Comparison of ENCODE assay signal across 9 cellular contexts in the genomic region with DNA sequence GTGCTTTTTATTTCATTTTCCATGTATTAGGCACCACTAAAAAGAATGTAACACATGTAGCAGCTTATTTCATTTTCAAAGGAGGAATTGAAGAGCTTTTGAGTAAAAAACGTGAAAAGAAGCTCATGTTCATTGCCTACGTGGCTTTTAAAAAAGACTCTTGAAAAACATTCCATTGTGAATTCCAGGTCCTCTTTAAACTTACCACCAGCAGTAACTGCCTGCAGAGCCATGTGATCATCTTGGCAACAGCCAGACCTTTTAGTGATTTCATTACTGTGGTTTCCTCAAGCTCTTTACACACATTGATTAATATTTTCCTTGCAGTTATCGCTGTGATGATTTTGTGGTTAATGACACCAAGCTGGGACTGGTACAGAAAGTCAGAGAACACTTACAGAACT. TPM values are rescaled to one million over a fixed set of nuclear protein-coding genes. Genes with fewer than 3 reads are reported as not detected.
DNase-seq lines count a peak whose midpoint lies in the region; ATAC-seq and TF ChIP-seq lines count a peak whose summit lies in the region.
"Had no signal": no experiment of that assay in that cellular context is flagged by ENCODE, and none has a peak within 500 bp of the region (broad histone marks: within the 10 kb centered on the region; RNA-seq: fewer than 3 reads in every experiment).

No MANE protein-coding gene starts in this region.

- no peaks in the 10 kb centered on the region for H3K27me3 Mint-ChIP-seq in endodermal cell (ENCODE audit: insufficient read depth)

- H3K27ac ChIP-seq in endodermal cell (ENCODE audit: low read depth, low read length), result peak overlapping the region; percentile 69
- H3K27ac ChIP-seq: ovary had no signal

- H3K36me3 Mint-ChIP-seq in endodermal cell (ENCODE audit: low read depth), result peaks cover 28% of the 10 kb centered on the region

- TF ChIP-seq CTCF in endodermal cell (conservative IDR thresholded peaks at IDR 0.05), result no peak

- H3K27me3 ChIP-seq in endodermal cell (ENCODE audit: control insufficient read depth, insufficient read depth, low read length, poor library complexity, severe bottlenecking) (no peaks in the 10 kb centered on the region), mucosa of stomach (ENCODE audit: control insufficient read depth, insufficient read depth, low read length) (no peaks in the 10 kb centered on the region)
- H3K27me3 ChIP-seq: ovary had no signal

- 36 to 47% methylated on average over 3 of the region's 3 CpGs for WGBS in endodermal cell (ENCODE audit: insufficient coverage in 1 of 2, insufficient read length in 1 of 2), 2 experiments

- DNase-seq in ELF-1 (ENCODE audit: low read depth, low spot score), result peak; percentile 21
- peak; percentile 98 for DNase-seq in NCI-H226
- no peak for DNase-seq in endodermal cell
- no peak for DNase-seq in activated CD8-positive, alpha-beta memory T cell treated with anti-CD3 and anti-CD28 coated beads, Interleukin-2, amount 50 U/mL, for 4 hours
- no peak for DNase-seq in T-helper 9 cell
- no peak for DNase-seq in CD1c-positive myeloid dendritic cell (ENCODE audit: extremely low spot score)

- no peaks in the 10 kb centered on the region for H3K9me3 ChIP-seq in endodermal cell (ENCODE audit: control insufficient read depth, low read length)
- H3K9me3 ChIP-seq in mucosa of stomach (ENCODE audit: control insufficient read depth, low read length), result no peaks in the 10 kb centered on the region
- H3K9me3 ChIP-seq: ovary had no signal

- peaks cover 54% of the 10 kb centered on the region for H3K36me3 ChIP-seq in endodermal cell (ENCODE audit: control insufficient read depth, insufficient read depth, low read length)
- peaks cover 3% of the 10 kb centered on the region for H3K36me3 ChIP-seq in mucosa of stomach (ENCODE audit: control insufficient read depth, insufficient read depth, low read length)
- H3K36me3 ChIP-seq: ovary had no signal

- H3K9ac ChIP-seq in endodermal cell (ENCODE audit: extremely low read depth, low read length, poor library complexity, severe bottlenecking) (peak overlapping the region; percentile 22), mucosa of stomach (ENCODE audit: low read length) (peak overlapping the region; percentile 11)

- no peaks in the 10 kb centered on the region for H3K9me3 Mint-ChIP-seq in endodermal cell

- H3K4me3 ChIP-seq in endodermal cell (ENCODE audit: low read length), result no peak overlapping the region
- no peak overlapping the region for H3K4me3 ChIP-seq in mucosa of stomach (ENCODE audit: low read length)
- H3K4me3 ChIP-seq: ovary had no signal

- peaks cover 17% of the 10 kb centered on the region for H3K4me1 Mint-ChIP-seq in endodermal cell

- ATAC-seq in HG02759 (IDR thresholded peaks at IDR 0.05; ENCODE audit: unreplicated experiment), result no peak

- no peaks in the 10 kb centered on the region for H3K4me1 ChIP-seq in endodermal cell (ENCODE audit: control insufficient read depth, insufficient read depth, low read length)
- H3K4me1 ChIP-seq in mucosa of stomach (ENCODE audit: control insufficient read depth, insufficient read depth, low read length), result peaks cover 11% of the 10 kb centered on the region

- peak overlapping the region; percentile 73 for H3K27ac Mint-ChIP-seq in endodermal cell

- H3K4me3 Mint-ChIP-seq in endodermal cell, result no peak overlapping the region

RNA-seq across cellular contexts. Expression of a gene that starts 43.8 kb away (rescaled TPM):
- under 1 TPM; 0.29 to 0.90 TPM for total RNA-seq in endodermal cell
- polyA plus RNA-seq in endodermal cell (2013, experiment 1 of 2), result 0.46 TPM
- 0.58 TPM for polyA plus RNA-seq in endodermal cell (2013, experiment 2 of 2)

RNA-seq across cellular contexts. Expression of a gene that starts 49.0 kb away (rescaled TPM):
- 10 to 100 TPM; 51.5 to 52.5 TPM for total RNA-seq in endodermal cell
- polyA plus RNA-seq in endodermal cell (2013, experiment 1 of 2), result 64.2 TPM
- 62.6 TPM for polyA plus RNA-seq in endodermal cell (2013, experiment 2 of 2)

Comparison
In these comparisons a context has a peak if more than half of its experiments do, and no peak if none do; other contexts are left out.
1. DNase-seq: peak in ELF-1 (single experiment) and NCI-H226 (single experiment); none in endodermal cell (single experiment), activated CD8-positive, alpha-beta memory T cell treated with anti-CD3 and anti-CD28 coated beads, Interleukin-2, amount 50 U/mL, for 4 hours (single experiment), T-helper 9 cell (single experiment) and CD1c-positive myeloid dendritic cell (single experiment).